Comparison of ENCODE assay signal across 1 cellular context in the genomic region with DNA sequence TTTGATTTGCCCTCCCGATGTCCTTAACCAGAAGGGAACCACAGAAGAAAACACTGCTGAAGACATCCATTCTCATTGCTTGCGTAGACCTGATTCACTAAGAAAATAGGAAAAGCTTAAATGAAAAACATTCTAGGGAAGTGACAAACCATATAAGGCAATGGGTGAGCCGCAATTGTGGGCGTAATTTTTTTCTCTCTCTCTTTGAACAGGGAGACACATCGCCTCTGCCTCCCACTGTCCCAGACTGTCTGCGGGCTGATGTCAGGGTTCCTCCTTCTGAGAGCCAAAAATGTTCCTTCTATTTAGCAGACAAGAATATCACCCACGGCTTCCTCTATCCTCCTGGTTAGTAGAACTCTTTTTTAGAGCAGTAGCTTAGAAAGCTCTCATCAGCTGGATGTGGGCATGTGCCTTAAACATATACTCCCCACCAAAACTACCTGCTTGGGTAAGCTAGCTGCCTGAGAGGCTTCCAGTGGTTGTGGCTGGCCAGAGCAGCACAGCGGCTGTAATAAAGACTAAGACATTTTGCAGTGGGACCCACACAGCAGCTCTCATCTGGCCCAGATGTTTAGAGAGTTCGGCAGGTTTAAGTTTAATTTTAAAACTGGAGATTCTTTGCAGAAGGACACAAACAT.
TF ChIP-seq lines count a peak whose summit lies in the region.

No MANE protein-coding gene starts in this region.

TF ChIP-seq in IMR-90, 13 proteins besides CTCF, POLR2A, EP300 and RAD21 (continued from another document):
- no peak for TF ChIP-seq USF2 (IDR thresholded peaks at IDR 0.05; ENCODE audit: low read depth, low read length)
- TF ChIP-seq MAFK (IDR thresholded peaks at IDR 0.05; ENCODE audit: low read depth, low read length), result no peak
